ENCODE assay signal across 1 cellular context in the genomic region with DNA sequence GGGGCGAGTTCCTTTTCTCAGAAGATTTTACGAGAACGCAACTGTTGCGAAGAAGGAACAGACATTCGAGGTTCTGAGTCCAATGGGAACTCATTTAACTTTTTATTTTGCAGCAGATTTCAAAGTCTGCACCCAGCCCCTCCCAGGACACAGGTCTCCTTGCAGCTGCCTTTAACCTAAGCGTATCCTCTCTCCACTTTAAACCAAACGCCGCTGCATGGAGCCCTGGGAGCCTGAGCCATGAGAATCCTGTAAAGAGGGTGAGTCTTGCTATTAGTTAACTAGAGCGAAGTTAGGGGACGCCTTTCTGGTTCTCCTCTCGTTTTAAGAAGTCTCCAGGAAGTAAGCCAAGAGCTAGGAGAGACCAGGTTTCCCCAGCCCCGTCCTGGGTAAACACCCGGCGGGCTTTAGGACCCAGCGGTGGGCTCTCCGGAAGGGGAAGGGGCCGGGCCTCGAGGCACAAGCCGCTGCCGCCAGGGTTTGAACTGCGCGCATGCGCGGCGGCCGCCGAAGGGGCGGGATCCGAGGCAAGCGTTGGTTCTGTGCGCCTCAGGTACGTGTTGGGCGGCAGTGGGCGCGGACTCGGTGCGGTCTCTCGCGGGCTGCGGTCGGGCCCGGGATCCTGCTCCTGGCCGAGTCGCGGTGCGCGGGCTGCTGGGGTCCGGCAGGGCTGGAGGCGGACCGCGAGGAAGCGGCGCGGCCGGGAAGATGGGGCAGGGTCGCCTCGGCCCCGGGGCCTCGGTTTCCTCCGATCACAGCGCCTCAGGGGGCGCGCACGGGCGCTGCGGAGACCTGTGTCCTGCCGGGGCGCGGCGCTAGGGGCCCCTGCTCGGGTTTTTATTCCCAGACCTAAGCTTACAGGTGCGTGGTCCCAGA.
A peak's percentile ranks its signal among the peaks of the same experiment; 100 is the strongest.
TF ChIP-seq lines count a peak whose summit lies in the region.

A gene (plus strand): TSS at position 510 of the 876 bp plus-strand sequence. CDS start 7,188 bp downstream, outside the sequence.

TF ChIP-seq in HepG2, 621 proteins besides CTCF, POLR2A, EP300 and RAD21 (continued from another document and continues in another):
- TF ChIP-seq SIN3B (IDR thresholded peaks at IDR 0.05; ENCODE audit: low read length), result no peak
- TF ChIP-seq ZNF83 (CRISPR knock-in tag; IDR thresholded peaks at IDR 0.05; ENCODE audit: borderline replicate concordance), result no peak
- TF ChIP-seq, protein P1, sequence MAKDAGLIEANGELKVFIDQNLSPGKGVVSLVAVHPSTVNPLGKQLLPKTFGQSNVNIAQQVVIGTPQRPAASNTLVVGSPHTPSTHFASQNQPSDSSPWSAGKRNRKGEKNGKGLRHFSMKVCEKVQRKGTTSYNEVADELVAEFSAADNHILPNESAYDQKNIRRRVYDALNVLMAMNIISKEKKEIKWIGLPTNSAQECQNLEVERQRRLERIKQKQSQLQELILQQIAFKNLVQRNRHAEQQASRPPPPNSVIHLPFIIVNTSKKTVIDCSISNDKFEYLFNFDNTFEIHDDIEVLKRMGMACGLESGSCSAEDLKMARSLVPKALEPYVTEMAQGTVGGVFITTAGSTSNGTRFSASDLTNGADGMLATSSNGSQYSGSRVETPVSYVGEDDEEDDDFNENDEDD (CRISPR knock-in tag; IDR thresholded peaks at IDR 0.05; ENCODE audit: borderline replicate concordance), result peak; percentile 96
- TF ChIP-seq, protein P2, sequence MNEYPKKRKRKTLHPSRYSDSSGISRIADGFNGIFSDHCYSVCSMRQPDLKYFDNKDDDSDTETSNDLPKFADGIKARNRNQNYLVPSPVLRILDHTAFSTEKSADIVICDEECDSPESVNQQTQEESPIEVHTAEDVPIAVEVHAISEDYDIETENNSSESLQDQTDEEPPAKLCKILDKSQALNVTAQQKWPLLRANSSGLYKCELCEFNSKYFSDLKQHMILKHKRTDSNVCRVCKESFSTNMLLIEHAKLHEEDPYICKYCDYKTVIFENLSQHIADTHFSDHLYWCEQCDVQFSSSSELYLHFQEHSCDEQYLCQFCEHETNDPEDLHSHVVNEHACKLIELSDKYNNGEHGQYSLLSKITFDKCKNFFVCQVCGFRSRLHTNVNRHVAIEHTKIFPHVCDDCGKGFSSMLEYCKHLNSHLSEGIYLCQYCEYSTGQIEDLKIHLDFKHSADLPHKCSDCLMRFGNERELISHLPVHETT (CRISPR knock-in tag; conservative IDR thresholded peaks at IDR 0.05), result 0 out of 2 replicates have a peak, but pooled peaks have one; percentile 29
- TF ChIP-seq, protein P3, sequence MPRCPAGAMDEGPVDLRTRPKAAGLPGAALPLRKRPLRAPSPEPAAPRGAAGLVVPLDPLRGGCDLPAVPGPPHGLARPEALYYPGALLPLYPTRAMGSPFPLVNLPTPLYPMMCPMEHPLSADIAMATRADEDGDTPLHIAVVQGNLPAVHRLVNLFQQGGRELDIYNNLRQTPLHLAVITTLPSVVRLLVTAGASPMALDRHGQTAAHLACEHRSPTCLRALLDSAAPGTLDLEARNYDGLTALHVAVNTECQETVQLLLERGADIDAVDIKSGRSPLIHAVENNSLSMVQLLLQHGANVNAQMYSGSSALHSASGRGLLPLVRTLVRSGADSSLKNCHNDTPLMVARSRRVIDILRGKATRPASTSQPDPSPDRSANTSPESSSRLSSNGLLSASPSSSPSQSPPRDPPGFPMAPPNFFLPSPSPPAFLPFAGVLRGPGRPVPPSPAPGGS (CRISPR knock-in tag; IDR thresholded peaks at IDR 0.05), result peak; percentile 67; the same call in 1 of the 2 replicates
- peak; percentile 66 for TF ChIP-seq ZNF768 (CRISPR knock-in tag; IDR thresholded peaks at IDR 0.05)
- peak; percentile 67; the same call in 1 of the 2 replicates for TF ChIP-seq ZSCAN31 (CRISPR knock-in tag; IDR thresholded peaks at IDR 0.05; ENCODE audit: low read depth)
- no peak for TF ChIP-seq PITX1 (CRISPR knock-in tag; IDR thresholded peaks at IDR 0.05)
- TF ChIP-seq RXRA (CRISPR knock-in tag; IDR thresholded peaks at IDR 0.05), result no peak; the same call in 1 of the 2 replicates
- no peak for TF ChIP-seq ZSCAN25 (CRISPR knock-in tag; IDR thresholded peaks at IDR 0.05)
- TF ChIP-seq RFXANK (CRISPR knock-in tag; IDR thresholded peaks at IDR 0.05), result no peak
- TF ChIP-seq ZNF841 (CRISPR knock-in tag; IDR thresholded peaks at IDR 0.05; ENCODE audit: borderline replicate concordance), result no peak
- no peak for TF ChIP-seq GLI4 (CRISPR knock-in tag; IDR thresholded peaks at IDR 0.05; ENCODE audit: borderline replicate concordance)
- TF ChIP-seq ZBTB8A (CRISPR knock-in tag; IDR thresholded peaks at IDR 0.05; ENCODE audit: borderline replicate concordance, low read depth), result no peak
- TF ChIP-seq BRD4 (CRISPR knock-in tag; IDR thresholded peaks at IDR 0.05), result 0 out of 2 replicates have a peak, but pooled peaks have one; percentile 69
- 0 out of 2 replicates have a peak, but pooled peaks have one; percentile 64 for TF ChIP-seq TOE1 (CRISPR knock-in tag; IDR thresholded peaks at IDR 0.05)
- TF ChIP-seq PTBP1 (IDR thresholded peaks at IDR 0.05; ENCODE audit: low read depth, low read length, poor library complexity, severe bottlenecking), result peak; percentile 20
- no peak for TF ChIP-seq ARNT2 (CRISPR knock-in tag; IDR thresholded peaks at IDR 0.05; ENCODE audit: low read depth)
- peak; percentile 69; the same call in 1 of the 2 replicates for TF ChIP-seq ARNTL (CRISPR knock-in tag; IDR thresholded peaks at IDR 0.05)
- no peak for TF ChIP-seq STAT5B (CRISPR knock-in tag; IDR thresholded peaks at IDR 0.05)
- TF ChIP-seq ZSCAN21 (CRISPR knock-in tag; IDR thresholded peaks at IDR 0.05; ENCODE audit: borderline replicate concordance), result peak; percentile 52; the same call in 1 of the 2 replicates
- no peak for TF ChIP-seq ZSCAN22 (CRISPR knock-in tag; IDR thresholded peaks at IDR 0.05)
- TF ChIP-seq, protein P4, sequence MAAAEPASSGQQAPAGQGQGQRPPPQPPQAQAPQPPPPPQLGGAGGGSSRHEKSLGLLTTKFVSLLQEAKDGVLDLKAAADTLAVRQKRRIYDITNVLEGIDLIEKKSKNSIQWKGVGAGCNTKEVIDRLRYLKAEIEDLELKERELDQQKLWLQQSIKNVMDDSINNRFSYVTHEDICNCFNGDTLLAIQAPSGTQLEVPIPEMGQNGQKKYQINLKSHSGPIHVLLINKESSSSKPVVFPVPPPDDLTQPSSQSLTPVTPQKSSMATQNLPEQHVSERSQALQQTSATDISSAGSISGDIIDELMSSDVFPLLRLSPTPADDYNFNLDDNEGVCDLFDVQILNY (CRISPR knock-in tag; conservative IDR thresholded peaks at IDR 0.05), result peak; percentile 81
- TF ChIP-seq, protein P5, sequence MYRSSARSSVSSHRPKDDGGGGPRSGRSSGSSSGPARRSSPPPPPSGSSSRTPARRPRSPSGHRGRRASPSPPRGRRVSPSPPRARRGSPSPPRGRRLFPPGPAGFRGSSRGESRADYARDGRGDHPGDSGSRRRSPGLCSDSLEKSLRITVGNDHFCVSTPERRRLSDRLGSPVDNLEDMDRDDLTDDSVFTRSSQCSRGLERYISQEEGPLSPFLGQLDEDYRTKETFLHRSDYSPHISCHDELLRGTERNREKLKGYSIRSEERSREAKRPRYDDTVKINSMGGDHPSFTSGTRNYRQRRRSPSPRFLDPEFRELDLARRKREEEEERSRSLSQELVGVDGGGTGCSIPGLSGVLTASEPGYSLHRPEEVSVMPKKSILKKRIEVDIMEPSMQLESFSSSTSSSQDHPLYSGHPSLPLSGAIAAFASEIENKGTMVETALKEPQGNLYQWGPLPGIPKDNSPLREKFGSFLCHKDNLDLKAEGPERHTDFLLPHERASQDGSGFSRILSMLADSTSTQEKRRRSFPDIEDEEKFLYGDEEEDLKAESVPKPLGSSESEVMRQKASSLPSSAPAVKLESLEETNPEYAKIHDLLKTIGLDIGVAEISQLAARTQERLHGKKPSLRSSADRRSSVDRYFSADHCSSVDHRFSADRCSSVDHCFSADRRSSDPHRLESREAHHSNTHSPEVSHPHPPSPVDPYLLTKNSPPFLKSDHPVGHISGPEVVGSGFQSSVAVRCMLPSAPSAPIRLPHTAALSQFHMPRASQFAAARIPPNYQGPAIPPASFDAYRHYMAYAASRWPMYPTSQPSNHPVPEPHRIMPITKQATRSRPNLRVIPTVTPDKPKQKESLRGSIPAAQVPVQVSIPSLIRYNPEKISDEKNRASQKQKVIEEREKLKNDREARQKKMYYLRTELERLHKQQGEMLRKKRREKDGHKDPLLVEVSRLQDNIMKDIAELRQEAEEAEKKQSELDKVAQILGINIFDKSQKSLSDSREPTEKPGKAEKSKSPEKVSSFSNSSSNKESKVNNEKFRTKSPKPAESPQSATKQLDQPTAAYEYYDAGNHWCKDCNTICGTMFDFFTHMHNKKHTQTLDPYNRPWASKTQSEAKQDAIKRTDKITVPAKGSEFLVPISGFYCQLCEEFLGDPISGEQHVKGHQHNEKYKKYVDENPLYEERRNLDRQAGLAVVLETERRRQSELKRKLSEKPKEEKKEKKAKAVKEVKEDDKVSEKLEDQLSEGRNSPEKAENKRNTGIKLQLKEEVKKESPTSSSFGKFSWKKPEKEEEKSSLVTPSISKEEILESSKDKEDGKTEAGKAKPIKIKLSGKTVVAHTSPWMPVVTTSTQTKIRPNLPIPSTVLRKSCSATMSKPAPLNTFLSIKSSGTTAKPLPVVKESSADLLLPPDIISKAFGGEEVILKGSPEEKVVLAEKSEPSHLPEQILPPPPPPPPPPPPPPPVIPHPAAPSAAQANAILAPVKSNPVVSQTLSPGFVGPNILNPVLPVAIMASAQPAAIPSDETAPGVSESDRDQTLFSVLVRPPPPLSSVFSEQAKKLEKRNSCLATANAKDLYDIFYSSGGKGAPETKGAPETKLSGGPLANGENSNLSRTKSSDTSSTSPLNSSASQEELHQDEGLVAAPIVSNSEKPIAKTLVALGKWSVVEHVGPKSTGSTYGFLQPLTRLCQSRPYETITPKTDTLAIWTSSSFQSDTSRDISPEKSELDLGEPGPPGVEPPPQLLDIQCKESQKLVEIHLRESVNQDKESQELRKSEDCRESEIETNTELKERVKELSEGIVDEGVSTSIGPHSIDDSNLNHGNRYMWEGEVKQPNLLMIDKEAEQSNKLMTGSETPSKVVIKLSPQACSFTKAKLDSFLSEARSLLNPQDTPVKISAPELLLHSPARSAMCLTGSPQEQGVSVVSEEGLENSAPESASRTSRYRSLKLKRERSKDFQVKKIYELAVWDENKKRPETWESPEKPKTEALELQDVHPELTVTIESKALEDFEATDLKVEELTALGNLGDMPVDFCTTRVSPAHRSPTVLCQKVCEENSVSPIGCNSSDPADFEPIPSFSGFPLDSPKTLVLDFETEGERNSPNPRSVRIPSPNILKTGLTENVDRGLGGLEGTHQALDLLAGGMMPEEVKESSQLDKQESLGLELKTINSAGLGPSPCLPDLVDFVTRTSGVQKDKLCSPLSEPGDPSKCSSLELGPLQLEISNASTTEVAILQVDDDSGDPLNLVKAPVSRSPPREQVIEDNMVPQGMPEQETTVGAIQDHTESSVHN (CRISPR knock-in tag; IDR thresholded peaks at IDR 0.05), result no peak
- peak; percentile 73; the same call in 1 of the 2 replicates for TF ChIP-seq SALL2 (CRISPR knock-in tag; IDR thresholded peaks at IDR 0.05)
- TF ChIP-seq WIZ (CRISPR knock-in tag; IDR thresholded peaks at IDR 0.05), result peak; percentile 60; the same call in 1 of the 2 replicates
- TF ChIP-seq ZNF329 (CRISPR knock-in tag; IDR thresholded peaks at IDR 0.05; ENCODE audit: low read depth), result no peak
- TF ChIP-seq KMT2B (CRISPR knock-in tag; IDR thresholded peaks at IDR 0.05), result peak; percentile 68; the same call in 1 of the 2 replicates
- peak; percentile 96 for TF ChIP-seq ZFX (CRISPR knock-in tag; IDR thresholded peaks at IDR 0.05; ENCODE audit: low read depth)
- no peak for TF ChIP-seq CENPX (CRISPR knock-in tag; IDR thresholded peaks at IDR 0.05)
- TF ChIP-seq GZF1 (CRISPR knock-in tag; IDR thresholded peaks at IDR 0.05), result no peak
- TF ChIP-seq JUN (CRISPR knock-in tag; IDR thresholded peaks at IDR 0.05), result no peak
- TF ChIP-seq SOX13 (IDR thresholded peaks at IDR 0.05), result no peak; the same call in 1 of the 2 replicates
- TF ChIP-seq SOX13 (CRISPR knock-in tag; conservative IDR thresholded peaks at IDR 0.05 in 1 of 2, IDR thresholded peaks at IDR 0.05 in 1 of 2), result no peak; a peak in 1 of 4 replicates
- TF ChIP-seq, protein P6, sequence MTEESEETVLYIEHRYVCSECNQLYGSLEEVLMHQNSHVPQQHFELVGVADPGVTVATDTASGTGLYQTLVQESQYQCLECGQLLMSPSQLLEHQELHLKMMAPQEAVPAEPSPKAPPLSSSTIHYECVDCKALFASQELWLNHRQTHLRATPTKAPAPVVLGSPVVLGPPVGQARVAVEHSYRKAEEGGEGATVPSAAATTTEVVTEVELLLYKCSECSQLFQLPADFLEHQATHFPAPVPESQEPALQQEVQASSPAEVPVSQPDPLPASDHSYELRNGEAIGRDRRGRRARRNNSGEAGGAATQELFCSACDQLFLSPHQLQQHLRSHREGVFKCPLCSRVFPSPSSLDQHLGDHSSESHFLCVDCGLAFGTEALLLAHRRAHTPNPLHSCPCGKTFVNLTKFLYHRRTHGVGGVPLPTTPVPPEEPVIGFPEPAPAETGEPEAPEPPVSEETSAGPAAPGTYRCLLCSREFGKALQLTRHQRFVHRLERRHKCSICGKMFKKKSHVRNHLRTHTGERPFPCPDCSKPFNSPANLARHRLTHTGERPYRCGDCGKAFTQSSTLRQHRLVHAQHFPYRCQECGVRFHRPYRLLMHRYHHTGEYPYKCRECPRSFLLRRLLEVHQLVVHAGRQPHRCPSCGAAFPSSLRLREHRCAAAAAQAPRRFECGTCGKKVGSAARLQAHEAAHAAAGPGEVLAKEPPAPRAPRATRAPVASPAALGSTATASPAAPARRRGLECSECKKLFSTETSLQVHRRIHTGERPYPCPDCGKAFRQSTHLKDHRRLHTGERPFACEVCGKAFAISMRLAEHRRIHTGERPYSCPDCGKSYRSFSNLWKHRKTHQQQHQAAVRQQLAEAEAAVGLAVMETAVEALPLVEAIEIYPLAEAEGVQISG (CRISPR knock-in tag; IDR thresholded peaks at IDR 0.05), result peak; percentile 80
- TF ChIP-seq JARID2 (CRISPR knock-in tag; IDR thresholded peaks at IDR 0.05; ENCODE audit: insufficient replicate concordance), result no peak
- TF ChIP-seq FOXA1 (IDR thresholded peaks at IDR 0.05), result peak; percentile 28; the same call in 1 of the 2 replicates
- peak; percentile 98 for TF ChIP-seq FOXA1 (CRISPR knock-in tag; IDR thresholded peaks at IDR 0.05)
- peak; percentile 84 for TF ChIP-seq SALL1 (CRISPR knock-in tag; IDR thresholded peaks at IDR 0.05)
